Comparison of ENCODE assay signal across 13 cellular contexts in genomic region chr13:79995334-79995733, GRCh38.
A peak's percentile ranks its signal among the peaks of the same experiment; 100 is the strongest.
DNase-seq lines count a peak whose midpoint lies in the region; ATAC-seq and TF ChIP-seq lines count a peak whose summit lies in the region.
"Had no signal": no experiment of that assay in that cellular context is flagged by ENCODE, and none has a peak within 500 bp of the region (broad histone marks: within the 10 kb centered on the region; RNA-seq: fewer than 3 reads in every experiment).

No MANE protein-coding gene starts in this region.

- POLR2A ChIA-PET in WTC11 (lab: Charles Lee): no interaction called here
- POLR2A ChIA-PET in CD4-positive, alpha-beta memory T cell (lab: Charles Lee; ENCODE audit: partially characterized antibody): no interaction called here

- peaks cover 4% of the 10 kb centered on the region; the same call in 1 of the 2 replicates for H3K4me1 Mint-ChIP-seq in WTC11
- H3K4me1 Mint-ChIP-seq in CD4-positive, alpha-beta memory T cell: no peaks in the 10 kb centered on the region

- H3K27me3 Mint-ChIP-seq in WTC11 (ENCODE audit: low read depth): peaks cover 4% of the 10 kb centered on the region; the same call in 1 of the 2 replicates
- no peaks in the 10 kb centered on the region for H3K27me3 Mint-ChIP-seq in CD4-positive, alpha-beta memory T cell

- no peak overlapping the region for H3K27ac Mint-ChIP-seq in WTC11
- no peak overlapping the region for H3K27ac Mint-ChIP-seq in CD4-positive, alpha-beta memory T cell

- no peak overlapping the region for H3K4me3 Mint-ChIP-seq in WTC11
- H3K4me3 Mint-ChIP-seq in CD4-positive, alpha-beta memory T cell: no peak overlapping the region

- H3K79me2 ChIP-seq in smooth muscle cell (ENCODE audit: low read depth): no peaks in the 10 kb centered on the region

- TF ChIP-seq CTCF in HFF-Myc (IDR thresholded peaks at IDR 0.05; ENCODE audit: low read depth, low read length, missing control alignments): no peak
- no peak for TF ChIP-seq CTCF in WTC11 (IDR thresholded peaks at IDR 0.05)
- no peak for TF ChIP-seq CTCF in fibroblast of villous mesenchyme (IDR thresholded peaks at IDR 0.05; ENCODE audit: insufficient read depth, low read depth, low read length)
- TF ChIP-seq CTCF in smooth muscle cell (IDR thresholded peaks at IDR 0.05; ENCODE audit: borderline replicate concordance, insufficient read depth, poor library complexity, severe bottlenecking): no peak

- H3K27ac ChIP-seq in smooth muscle cell (ENCODE audit: low read depth): peak overlapping the region; percentile 82
- H3K27ac ChIP-seq in CD4-positive, alpha-beta memory T cell (ENCODE audit: low read depth, low read length): no peak overlapping the region
- H3K27ac ChIP-seq: adrenal gland, right atrium auricular region, transverse colon had no signal

- H4K20me1 ChIP-seq in smooth muscle cell (ENCODE audit: low read depth): no peaks in the 10 kb centered on the region

- H3K4me3 ChIP-seq in HFF-Myc (replicated peaks; ENCODE audit: low read depth, low read length) (no peak overlapping the region), fibroblast of villous mesenchyme (ENCODE audit: low read depth, low read length) (no peak overlapping the region), smooth muscle cell (no peak overlapping the region)
- no peak overlapping the region for H3K4me3 ChIP-seq in CD4-positive, alpha-beta memory T cell (ENCODE audit: low read length in 2 of 2)
- H3K4me3 ChIP-seq: adrenal gland, right atrium auricular region, transverse colon had no signal

- no peaks in the 10 kb centered on the region for H3K36me3 ChIP-seq in smooth muscle cell (ENCODE audit: low read depth)
- H3K36me3 ChIP-seq in CD4-positive, alpha-beta memory T cell (ENCODE audit: insufficient read depth, low read length): no peaks in the 10 kb centered on the region
- H3K36me3 ChIP-seq: adrenal gland, right atrium auricular region, transverse colon had no signal

- peaks cover 9% of the 10 kb centered on the region for H3K9me3 Mint-ChIP-seq in WTC11
- peaks cover 0 to 8% (median 2%) of the 10 kb centered on the region in 8 donors for H3K9me3 Mint-ChIP-seq in CD4-positive, alpha-beta memory T cell

- H2AFZ ChIP-seq in smooth muscle cell (ENCODE audit: low read depth): no peak overlapping the region

- peaks cover 11% of the 10 kb centered on the region for H3K4me1 ChIP-seq in smooth muscle cell (ENCODE audit: low read depth)
- H3K4me1 ChIP-seq in CD4-positive, alpha-beta memory T cell (ENCODE audit: insufficient read depth, low read length): no peaks in the 10 kb centered on the region
- H3K4me1 ChIP-seq: right atrium auricular region had no signal

- H3F3A ChIP-seq in smooth muscle cell (ENCODE audit: low read depth): peaks cover 9% of the 10 kb centered on the region

- no peaks in the 10 kb centered on the region for H3K27me3 ChIP-seq in smooth muscle cell (ENCODE audit: low read depth)
- no peaks in the 10 kb centered on the region for H3K27me3 ChIP-seq in CD4-positive, alpha-beta memory T cell (ENCODE audit: insufficient read depth, low read length)
- H3K27me3 ChIP-seq: adrenal gland, right atrium auricular region, transverse colon had no signal

- CTCF ChIA-PET in WTC11 (lab: Charles Lee): no interaction called here
- CTCF ChIA-PET in CD4-positive, alpha-beta memory T cell (lab: Charles Lee; ENCODE audit: partially characterized antibody): no interaction called here

- DNase-seq in HFF-Myc (ENCODE audit: extremely low read depth, low read depth) (peak; percentile 19), WTC11 (ENCODE audit: low spot score) (no peak), fibroblast of villous mesenchyme (ENCODE audit: low read depth) (peak; percentile 68), smooth muscle cell (lab: John Stamatoyannopoulos, UW; ENCODE audit: unreplicated experiment) (no peak), NCI-H1417 treated with DMSO at 0.1 percent for 48 hours (lab: John Stamatoyannopoulos, UW) (no peak)
- DNase-seq in CD4-positive, alpha-beta memory T cell: no peak
- DNase-seq: adrenal gland, DMS79 treated with DMSO at 0.1 percent for 48 hours, Kasumi-1, NCI-H446 treated with DMSO at 0.1 percent for 48 hours, transverse colon had no signal

- peak overlapping the region; percentile 32 for H3K4me2 ChIP-seq in smooth muscle cell

- no peaks in the 10 kb centered on the region for H3K9me3 ChIP-seq in smooth muscle cell (replicated peaks; ENCODE audit: low read depth)
- no peaks in the 10 kb centered on the region for H3K9me3 ChIP-seq in CD4-positive, alpha-beta memory T cell (ENCODE audit: control insufficient read depth in 1 of 2, low read length in 2 of 2)
- H3K9me3 ChIP-seq: adrenal gland, right atrium auricular region, transverse colon had no signal

- peak overlapping the region; percentile 0 for H3K9ac ChIP-seq in smooth muscle cell (ENCODE audit: low read depth)

- no peaks in the 10 kb centered on the region for H3K36me3 Mint-ChIP-seq in WTC11
- no peaks in the 10 kb centered on the region for H3K36me3 Mint-ChIP-seq in CD4-positive, alpha-beta memory T cell

- ATAC-seq in WTC11 (peak; percentile 48), HG02759 (IDR thresholded peaks at IDR 0.05; ENCODE audit: unreplicated experiment) (no peak)

- intact Hi-C loops in CD4-positive, alpha-beta memory T cell (cut with micrococcal nuclease): no loop called here

TF ChIP-seq in WTC11, 78 proteins besides CTCF, POLR2A, EP300 and RAD21:
- no peak for TF ChIP-seq USF1 (CRISPR knock-in tag; IDR thresholded peaks at IDR 0.05)
- no peak for TF ChIP-seq SMAD4 (CRISPR knock-in tag; IDR thresholded peaks at IDR 0.05)
- no peak for TF ChIP-seq ESRRA (CRISPR knock-in tag; IDR thresholded peaks at IDR 0.05; ENCODE audit: borderline replicate concordance)
- TF ChIP-seq MLX (CRISPR knock-in tag; IDR thresholded peaks at IDR 0.05): no peak
- TF ChIP-seq RELA (CRISPR knock-in tag; IDR thresholded peaks at IDR 0.05; ENCODE audit: borderline replicate concordance): no peak
- no peak for TF ChIP-seq HMGA2 (CRISPR knock-in tag; IDR thresholded peaks at IDR 0.05)
- TF ChIP-seq PRRX2 (CRISPR knock-in tag; IDR thresholded peaks at IDR 0.05): no peak
- no peak for TF ChIP-seq CBFB (CRISPR knock-in tag; IDR thresholded peaks at IDR 0.05; ENCODE audit: low read depth)
- no peak for TF ChIP-seq NFE2L1 (CRISPR knock-in tag; IDR thresholded peaks at IDR 0.05)
- TF ChIP-seq IRF1 (CRISPR knock-in tag; IDR thresholded peaks at IDR 0.05): no peak

Comparison
In these comparisons a context has a peak if more than half of its experiments do, and no peak if none do; other contexts are left out.
1. DNase-seq: peak in HFF-Myc (single experiment) and fibroblast of villous mesenchyme (single experiment); none in WTC11 (single experiment), smooth muscle cell (single experiment), CD4-positive, alpha-beta memory T cell (0 of 5) and NCI-H1417 treated with DMSO at 0.1 percent for 48 hours (single experiment).